In the genomic region with DNA sequence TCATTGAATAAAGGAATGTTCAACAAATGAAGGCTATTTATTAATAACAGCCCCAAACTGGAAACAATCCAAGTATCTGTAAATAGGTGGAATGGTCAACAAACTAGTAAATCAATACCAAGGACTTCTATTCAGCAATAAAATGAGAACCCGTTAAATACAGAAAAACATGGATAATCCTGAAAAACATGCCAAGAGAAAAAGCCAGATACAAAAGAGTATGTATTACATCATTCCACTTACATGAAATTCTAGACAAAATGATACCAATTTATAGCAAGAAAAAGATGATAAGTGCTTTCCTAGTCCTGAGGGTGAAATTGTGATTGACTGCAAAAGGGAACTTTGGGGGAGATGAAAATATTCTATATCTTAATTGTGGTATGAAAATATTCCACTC, we compare ENCODE assay signal across 1 cellular context.
TF ChIP-seq lines count a peak whose summit lies in the region.

No MANE protein-coding gene starts in this region.

TF ChIP-seq in neural cell, 6 proteins besides CTCF, POLR2A, EP300 and RAD21 (continued from another document):
- TF ChIP-seq, protein P1, sequence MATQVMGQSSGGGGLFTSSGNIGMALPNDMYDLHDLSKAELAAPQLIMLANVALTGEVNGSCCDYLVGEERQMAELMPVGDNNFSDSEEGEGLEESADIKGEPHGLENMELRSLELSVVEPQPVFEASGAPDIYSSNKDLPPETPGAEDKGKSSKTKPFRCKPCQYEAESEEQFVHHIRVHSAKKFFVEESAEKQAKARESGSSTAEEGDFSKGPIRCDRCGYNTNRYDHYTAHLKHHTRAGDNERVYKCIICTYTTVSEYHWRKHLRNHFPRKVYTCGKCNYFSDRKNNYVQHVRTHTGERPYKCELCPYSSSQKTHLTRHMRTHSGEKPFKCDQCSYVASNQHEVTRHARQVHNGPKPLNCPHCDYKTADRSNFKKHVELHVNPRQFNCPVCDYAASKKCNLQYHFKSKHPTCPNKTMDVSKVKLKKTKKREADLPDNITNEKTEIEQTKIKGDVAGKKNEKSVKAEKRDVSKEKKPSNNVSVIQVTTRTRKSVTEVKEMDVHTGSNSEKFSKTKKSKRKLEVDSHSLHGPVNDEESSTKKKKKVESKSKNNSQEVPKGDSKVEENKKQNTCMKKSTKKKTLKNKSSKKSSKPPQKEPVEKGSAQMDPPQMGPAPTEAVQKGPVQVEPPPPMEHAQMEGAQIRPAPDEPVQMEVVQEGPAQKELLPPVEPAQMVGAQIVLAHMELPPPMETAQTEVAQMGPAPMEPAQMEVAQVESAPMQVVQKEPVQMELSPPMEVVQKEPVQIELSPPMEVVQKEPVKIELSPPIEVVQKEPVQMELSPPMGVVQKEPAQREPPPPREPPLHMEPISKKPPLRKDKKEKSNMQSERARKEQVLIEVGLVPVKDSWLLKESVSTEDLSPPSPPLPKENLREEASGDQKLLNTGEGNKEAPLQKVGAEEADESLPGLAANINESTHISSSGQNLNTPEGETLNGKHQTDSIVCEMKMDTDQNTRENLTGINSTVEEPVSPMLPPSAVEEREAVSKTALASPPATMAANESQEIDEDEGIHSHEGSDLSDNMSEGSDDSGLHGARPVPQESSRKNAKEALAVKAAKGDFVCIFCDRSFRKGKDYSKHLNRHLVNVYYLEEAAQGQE (IDR thresholded peaks at IDR 0.05; ENCODE audit: borderline replicate concordance) = no peak
